In genomic region chr20:51333971-51334370, GRCh38 we compare ENCODE assay signal across 27 cellular contexts.
"Had no signal": no experiment of that assay in that cellular context is flagged by ENCODE, and none has a peak within 500 bp of the region (broad histone marks: within the 10 kb centered on the region; RNA-seq: fewer than 3 reads in every experiment).

No MANE protein-coding gene starts in this region.

- H3K9me3 ChIP-seq: body of pancreas, gastroesophageal sphincter, upper lobe of right lung had no signal

- H3K4me1 Mint-ChIP-seq: stimulated activated naive CD8-positive, alpha-beta T cell treated with anti-CD3 and anti-CD28 coated beads, Interleukin-15, amount 100 ng/mL, for 72 hours had no signal

- H3K4me3 Mint-ChIP-seq: activated CD4-positive, alpha-beta T cell treated with anti-CD3 and anti-CD28 coated beads for 36 hours; activated CD8-positive, alpha-beta memory T cell treated with anti-CD3 and anti-CD28 coated beads, Interleukin-2, amount 10 ng/mL, durations not matched to agents 7 days and 5 days; activated CD8-positive, alpha-beta T cell treated with anti-CD3 and anti-CD28 coated beads, Interleukin-2, amount 10 ng/mL, durations not matched to agents 7 days and 5 days; activated naive CD8-positive, alpha-beta T cell; effector memory CD8-positive, alpha-beta T cell; natural killer cell; neural progenitor cell; stimulated activated memory B cell treated with anti-CD40 and anti-IgM and Interleukin-4, amounts not matched to agents 10 μg/mL and 1 μg/mL and 100 μg/mL, for 72 hours; stimulated activated naive CD8-positive, alpha-beta T cell treated with anti-CD3 and anti-CD28 coated beads, Interleukin-15, amount 100 ng/mL, for 72 hours had no signal

- H3K27ac ChIP-seq: body of pancreas, gastroesophageal sphincter, hepatocyte, neural progenitor cell, upper lobe of right lung had no signal

- H3K27me3 Mint-ChIP-seq: activated naive CD8-positive, alpha-beta T cell; effector memory CD8-positive, alpha-beta T cell had no signal

- H3K4me1 ChIP-seq: body of pancreas, gastroesophageal sphincter, neural progenitor cell, upper lobe of right lung had no signal

- ATAC-seq: activated CD4-positive, alpha-beta T cell treated with anti-CD3 and anti-CD28 coated beads for 36 hours; activated CD8-positive, alpha-beta memory T cell treated with anti-CD3 and anti-CD28 coated beads, Interleukin-2, amount 10 ng/mL, durations not matched to agents 7 days and 5 days; activated CD8-positive, alpha-beta T cell treated with anti-CD3 and anti-CD28 coated beads, Interleukin-2, amount 10 ng/mL, durations not matched to agents 7 days and 5 days; body of pancreas; effector memory CD8-positive, alpha-beta T cell; gastroesophageal sphincter; left ventricle myocardium superior; natural killer cell; right cardiac atrium; stimulated activated memory B cell treated with anti-CD40 and anti-IgM and Interleukin-4, amounts not matched to agents 10 μg/mL and 1 μg/mL and 100 μg/mL, for 72 hours; stimulated activated naive CD8-positive, alpha-beta T cell treated with anti-CD3 and anti-CD28 coated beads, Interleukin-15, amount 100 ng/mL, for 72 hours had no signal

- H3K36me3 ChIP-seq: gastroesophageal sphincter, neural progenitor cell, upper lobe of right lung had no signal

- H3K27me3 ChIP-seq: body of pancreas, hepatocyte, neural progenitor cell, upper lobe of right lung had no signal

- H3K36me3 Mint-ChIP-seq: activated CD8-positive, alpha-beta memory T cell treated with anti-CD3 and anti-CD28 coated beads, Interleukin-2, amount 10 ng/mL, durations not matched to agents 7 days and 5 days; activated naive CD8-positive, alpha-beta T cell; natural killer cell; neural progenitor cell had no signal

- H3K9me3 Mint-ChIP-seq: effector memory CD8-positive, alpha-beta T cell; natural killer cell; neural progenitor cell had no signal

- H3K9ac ChIP-seq: neural progenitor cell had no signal

- H3K4me2 ChIP-seq: hepatocyte, neural progenitor cell had no signal

- H3K79me2 ChIP-seq: hepatocyte had no signal

- H3K4me3 ChIP-seq: body of pancreas, gastroesophageal sphincter, hepatocyte, neural progenitor cell, upper lobe of right lung had no signal

- H3K27ac Mint-ChIP-seq: activated CD4-positive, alpha-beta T cell treated with anti-CD3 and anti-CD28 coated beads for 36 hours; activated CD8-positive, alpha-beta T cell treated with anti-CD3 and anti-CD28 coated beads, Interleukin-2, amount 10 ng/mL, durations not matched to agents 7 days and 5 days; activated naive CD8-positive, alpha-beta T cell; natural killer cell; neural progenitor cell; stimulated activated memory B cell treated with anti-CD40 and anti-IgM and Interleukin-4, amounts not matched to agents 10 μg/mL and 1 μg/mL and 100 μg/mL, for 72 hours had no signal

- DNase-seq: activated CD4-positive, alpha-beta T cell treated with anti-CD3 and anti-CD28 coated beads for 36 hours; activated CD4-positive, CD25-positive, alpha-beta regulatory T cell; activated CD8-positive, alpha-beta memory T cell treated with anti-CD3 and anti-CD28 coated beads, Interleukin-2, amount 10 ng/mL, durations not matched to agents 7 days and 5 days; activated CD8-positive, alpha-beta T cell treated with anti-CD3 and anti-CD28 coated beads, Interleukin-2, amount 10 ng/mL, durations not matched to agents 7 days and 5 days; activated effector memory CD4-positive, alpha-beta T cell treated with Interleukin-2 at 50 U/mL for 16 hours; activated naive CD4-positive, alpha-beta T cell treated with Interleukin-2 at 50 U/mL for 16 hours; activated T-cell treated with anti-CD3 and anti-CD28 coated beads, Interleukin-2, amount 50 U/mL, for 48 hours; anterior cingulate cortex; body of pancreas; cortex of kidney; effector memory CD8-positive, alpha-beta T cell; erythroblast; islet precursor cell; left ventricle myocardium superior; natural killer cell; occipital lobe; right cardiac atrium; stimulated activated CD4-positive, alpha-beta T cell treated with anti-CD3 and anti-CD28 coated beads, Interleukin-12 subunit alpha, Interleukin-12 subunit beta, amount 100 ng/mL, for 4 hours; stimulated activated CD4-positive, alpha-beta T cell treated with anti-CD3 and anti-CD28 coated beads, Interleukin-4, amount 100 ng/mL, for 1 hour; stimulated activated naive CD8-positive, alpha-beta T cell treated with anti-CD3 and anti-CD28 coated beads, Interleukin-15, amount 100 ng/mL, for 72 hours; substantia nigra; upper lobe of right lung had no signal

- H2AFZ ChIP-seq: hepatocyte, neural progenitor cell had no signal
